Comparison of ENCODE assay signal across 8 cellular contexts in genomic region chr19:40791996-40792395, GRCh38. TPM values are rescaled to one million over a fixed set of nuclear protein-coding genes. Genes with fewer than 3 reads are reported as not detected.
A peak's percentile ranks its signal among the peaks of the same experiment; 100 is the strongest.
DNase-seq lines count a peak whose midpoint lies in the region; ATAC-seq and TF ChIP-seq lines count a peak whose summit lies in the region.
"Had no signal": no experiment of that assay in that cellular context is flagged by ENCODE, and none has a peak within 500 bp of the region (broad histone marks: within the 10 kb centered on the region; RNA-seq: fewer than 3 reads in every experiment).

No MANE protein-coding gene starts in this region.

- H3K27ac ChIP-seq in OCI-LY7 (ENCODE audit: low read depth, low read length, poor library complexity, severe bottlenecking), result peak overlapping the region; percentile 46
- peak overlapping the region; percentile 81 for H3K27ac ChIP-seq in colonic mucosa
- peak overlapping the region in 3 of 5 donors; percentile 16 to 59 (median 24) for H3K27ac ChIP-seq in stomach
- H3K27ac ChIP-seq: sigmoid colon had no signal

- H3K27me3 ChIP-seq in colonic mucosa (no peaks in the 10 kb centered on the region), stomach (no peaks in the 10 kb centered on the region)
- H3K27me3 ChIP-seq: sigmoid colon had no signal

- peaks cover 4% of the 10 kb centered on the region; the same call in 1 of the 2 replicates for H3K36me3 ChIP-seq in OCI-LY7 (ENCODE audit: insufficient read depth, low read length)
- no peaks in the 10 kb centered on the region for H3K36me3 ChIP-seq in colonic mucosa
- H3K36me3 ChIP-seq in stomach, result peaks cover 6 to 65% (median 58%) of the 10 kb centered on the region in 4 donors

- H3K9me3 ChIP-seq in OCI-LY7 (ENCODE audit: low read length) (no peaks in the 10 kb centered on the region), colonic mucosa (no peaks in the 10 kb centered on the region), stomach (no peaks in the 10 kb centered on the region)
- H3K9me3 ChIP-seq: sigmoid colon had no signal

- TF ChIP-seq POLR2A in stomach (IDR thresholded peaks at IDR 0.05), result no peak

- H3K9me2 ChIP-seq in OCI-LY7 (ENCODE audit: insufficient read depth, low read length), result no peaks in the 10 kb centered on the region

- TF ChIP-seq CTCF in OCI-LY7 (conservative IDR thresholded peaks at IDR 0.05; ENCODE audit: low read length), result no peak
- TF ChIP-seq CTCF in colonic mucosa (IDR thresholded peaks at IDR 0.05), result no peak
- no peak for TF ChIP-seq CTCF in stomach (IDR thresholded peaks at IDR 0.05)

- H3K4me2 ChIP-seq in OCI-LY7 (ENCODE audit: low read length), result peak overlapping the region; percentile 68

- WGBS in stomach, 5 donors, result 56 to 65% (median 56%) methylated on average over 3 of the region's 3 CpGs

- H3K4me1 ChIP-seq in OCI-LY7 (ENCODE audit: insufficient read depth, low read length, poor library complexity, severe bottlenecking) (peaks cover 41% of the 10 kb centered on the region), colonic mucosa (no peaks in the 10 kb centered on the region), stomach (peaks cover 0 to 6% (median 0%) of the 10 kb centered on the region in 4 donors)
- H3K4me1 ChIP-seq: sigmoid colon had no signal

- no peak for TF ChIP-seq EP300 in stomach (IDR thresholded peaks at IDR 0.05)

- H3K4me3 ChIP-seq in OCI-LY7 (ENCODE audit: low read depth, low read length, poor library complexity, severe bottlenecking) (peak overlapping the region; percentile 33), colonic mucosa (no peak overlapping the region), stomach (no peak overlapping the region)
- H3K4me3 ChIP-seq: sigmoid colon had no signal

- intact Hi-C loops in OCI-LY7 (cut with micrococcal nuclease; ENCODE audit: unreplicated experiment), result no loop called here
- intact Hi-C loops in colonic mucosa (cut with DNase I), result no loop called here
- intact Hi-C loops in stomach (cut with DNase I; ENCODE audit: low total_unique reads), result no loop called here

- no peaks in the 10 kb centered on the region for H3K79me2 ChIP-seq in OCI-LY7 (ENCODE audit: insufficient read depth, low read depth, low read length)

- POLR2A ChIA-PET in OCI-LY7 (lab: Charles Lee), result interaction anchor here (2.6 kb wide), 1 partner anchor 14 kb away, joined by 16 read pairs; the partner anchor contains the start of gene RAB4B

- CTCF ChIA-PET in OCI-LY7 (lab: Charles Lee; ENCODE audit: unreplicated experiment), result no interaction called here

- no peak for ATAC-seq in GM19467 (IDR thresholded peaks at IDR 0.05; ENCODE audit: unreplicated experiment)

- DNase-seq in OCI-LY7 (ENCODE audit: low spot score) (peak; percentile 48), colonic mucosa (no peak), stomach (no peak), NCI-H2196 (lab: John Stamatoyannopoulos, UW; ENCODE audit: unreplicated experiment) (no peak)
- DNase-seq: NCI-H345, sigmoid colon had no signal

- H3K9ac ChIP-seq in colonic mucosa (ENCODE audit: low read depth in 2 of 2, low read length in 2 of 2), result peak overlapping the region in 1 of 2 donors; percentile 16

- H4K20me1 ChIP-seq in OCI-LY7 (ENCODE audit: insufficient read depth, low read length), result no peaks in the 10 kb centered on the region

- BruUV-seq in OCI-LY7 (replicated peaks; lab: Mats Ljungman, UMichigan), result no TSS peak

- no peak overlapping the region for H2AFZ ChIP-seq in OCI-LY7 (ENCODE audit: low read length)

RNA-seq across cellular contexts. Expression of gene EGLN2, which starts 7.0 kb away (rescaled TPM):
- total RNA-seq in OCI-LY7 (2014; rRNA removed; shearing (Covaris generic)), result 76.1 and 81.6 TPM in 2 replicates
- total RNA-seq in OCI-LY7 (2022) (87.9 and 90.8 TPM in 2 replicates), colonic mucosa (10 to 100 TPM; 67.3 to 87.8 TPM), stomach (100 to 1,000 TPM in 1 of 5 donors, 10 to 100 TPM in 4; 30.0 to 115 (median 71.2) TPM)
- polyA plus RNA-seq in stomach, result 10 to 100 TPM; 69.8 to 73.9 (median 71.7) TPM

RNA-seq across cellular contexts. Expression of gene RAB4B, which starts 13.9 kb away (rescaled TPM):
- 32.2 and 37.1 TPM in 2 replicates for total RNA-seq in OCI-LY7 (2014; rRNA removed; shearing (Covaris generic))
- total RNA-seq in OCI-LY7 (2022), result 51.3 and 56.3 TPM in 2 replicates
- 10 to 100 TPM; 42.3 to 53.4 TPM for total RNA-seq in colonic mucosa
- 10 to 100 TPM in 4 of 5 donors, not detected in 1; 10.3 to 47.8 (median 28.9) TPM for total RNA-seq in stomach
- polyA plus RNA-seq in stomach, result 10 to 100 TPM; 31.6 to 53.7 (median 39.2) TPM

RNA-seq across cellular contexts. Expression of gene MIA, which starts 16.7 kb away (rescaled TPM):
- not detected in 2 replicates for total RNA-seq in OCI-LY7 (2014; rRNA removed; shearing (Covaris generic))
- total RNA-seq in OCI-LY7 (2022), result not detected in 2 replicates
- 1 to 10 TPM; 1.0 to 3.6 TPM for total RNA-seq in colonic mucosa
- total RNA-seq in stomach, result 1 to 10 TPM in 2 of 5 donors, not detected in 3; 2.9 to 8.1 TPM
- polyA plus RNA-seq in stomach, result 10 to 100 TPM in 1 of 3 donors, 1 to 10 TPM in 1, not detected in 1; 2.8 to 10.1 TPM
- total RNA-seq: LHCN-M2 had no signal

RNA-seq across cellular contexts. Expression of gene SNRPA, which starts 41.0 kb away (rescaled TPM):
- total RNA-seq in OCI-LY7 (2014; rRNA removed; shearing (Covaris generic)), result 315 and 328 TPM in 2 replicates
- total RNA-seq in OCI-LY7 (2022) (214 and 244 TPM in 2 replicates), colonic mucosa (100 to 1,000 TPM in 1 of 2 donors, 10 to 100 TPM in 1; 56.0 to 126 TPM), stomach (100 to 1,000 TPM in 2 of 5 donors, 10 to 100 TPM in 2, 1 to 10 TPM in 1; 4.9 to 258 (median 46.0) TPM)
- polyA plus RNA-seq in stomach, result 10 to 100 TPM; 33.1 to 74.6 (median 71.6) TPM

RNA-seq across cellular contexts. Expression of gene ACTMAP, which starts 41.7 kb away (rescaled TPM):
- 3.3 and 5.0 TPM in 2 replicates for total RNA-seq in OCI-LY7 (2014; rRNA removed; shearing (Covaris generic))
- total RNA-seq in OCI-LY7 (2022) (52.1 and 54.8 TPM in 2 replicates), colonic mucosa (10 to 100 TPM; 11.1 to 18.7 TPM), stomach (10 to 100 TPM in 2 of 5 donors, 1 to 10 TPM in 2, under 1 TPM in 1; 0.73 to 24.6 (median 8.2) TPM)
- 1 to 10 TPM; 5.5 to 9.7 (median 8.2) TPM for polyA plus RNA-seq in stomach

Comparison
In these comparisons a context has a peak if more than half of its experiments do, and no peak if none do; other contexts are left out.
1. H3K27ac ChIP-seq: peak in every context shown above with its lines; median percentile 81 in colonic mucosa; 46 in OCI-LY7; 24 in stomach.